Comparison of ENCODE assay signal across 19 cellular contexts in genomic region chr16:60727856-60728255, GRCh38.
DNase-seq lines count a peak whose midpoint lies in the region; ATAC-seq, FAIRE-seq and TF ChIP-seq lines count a peak whose summit lies in the region.
"Had no signal": no experiment of that assay in that cellular context is flagged by ENCODE, and none has a peak within 500 bp of the region (broad histone marks: within the 10 kb centered on the region; RNA-seq: fewer than 3 reads in every experiment).

No MANE protein-coding gene starts in this region.

- H3K27ac ChIP-seq in gastroesophageal sphincter (no peak overlapping the region), SJCRH30 (no peak overlapping the region), small intestine (ENCODE audit: low read depth in 1 of 2, low read length in 1 of 2) (no peak overlapping the region)
- H3K27ac ChIP-seq: BLaER1 treated with 17β-estradiol and CSF1 and Interleukin-3, amounts not matched to agents 10 nM and 100 nM; C4-2B had no signal

- H3K4me1 ChIP-seq in gastroesophageal sphincter (no peaks in the 10 kb centered on the region), SJCRH30 (no peaks in the 10 kb centered on the region), small intestine (ENCODE audit: control insufficient read depth in 2 of 2, insufficient read depth in 1 of 2, low read depth in 1 of 2, low read length in 1 of 2) (no peaks in the 10 kb centered on the region)
- H3K4me1 ChIP-seq: Caco-2 had no signal

- TF ChIP-seq POLR2A in gastroesophageal sphincter (IDR thresholded peaks at IDR 0.05), result no peak

- peak; percentile 62 for DNase-seq in SK-N-DZ (ENCODE audit: low spot score)
- no peak for DNase-seq in stimulated activated CD4-positive, alpha-beta T cell treated with anti-CD3 and anti-CD28 coated beads, Interleukin-12 subunit alpha, Interleukin-12 subunit beta, amount 100 ng/mL, for 4 hours
- no peak for DNase-seq in SJCRH30
- no peak for DNase-seq in small intestine
- DNase-seq: 8988T; ACHN; AML-193; Caco-2; Calu3; CD4-positive, alpha-beta T cell; CD8-positive, alpha-beta T cell; DMS79 treated with DMSO at 0.1 percent for 48 hours; GF-D8 had no signal

- no peaks in the 10 kb centered on the region for H3K36me3 ChIP-seq in gastroesophageal sphincter
- H3K36me3 ChIP-seq in SJCRH30, result no peaks in the 10 kb centered on the region
- no peaks in the 10 kb centered on the region for H3K36me3 ChIP-seq in small intestine (ENCODE audit: control insufficient read depth in 2 of 2, insufficient read depth in 2 of 2, low read length in 2 of 2)
- H3K36me3 ChIP-seq: BLaER1 treated with 17β-estradiol and CSF1 and Interleukin-3, amounts not matched to agents 10 nM and 100 nM had no signal

- no peak for TF ChIP-seq EP300 in gastroesophageal sphincter (IDR thresholded peaks at IDR 0.05)

- peak; percentile 25 for ATAC-seq in gastroesophageal sphincter
- ATAC-seq: CD8-positive, alpha-beta T cell had no signal

- FAIRE-seq in small intestine (lab: Jason Lieb, UNC), result no peak
- FAIRE-seq: D721Med, GM12891, GM19239 had no signal

- H3K27me3 ChIP-seq in gastroesophageal sphincter, result no peaks in the 10 kb centered on the region
- H3K27me3 ChIP-seq in SJCRH30, result no peaks in the 10 kb centered on the region
- no peaks in the 10 kb centered on the region for H3K27me3 ChIP-seq in small intestine (ENCODE audit: control insufficient read depth in 2 of 2, insufficient read depth in 2 of 2, low read length in 2 of 2)
- H3K27me3 ChIP-seq: BLaER1 treated with 17β-estradiol and CSF1 and Interleukin-3, amounts not matched to agents 10 nM and 100 nM had no signal

- no peak for TF ChIP-seq CTCF in gastroesophageal sphincter (IDR thresholded peaks at IDR 0.05)

- no peaks in the 10 kb centered on the region for H3K9me3 ChIP-seq in gastroesophageal sphincter
- no peaks in the 10 kb centered on the region for H3K9me3 ChIP-seq in SJCRH30 (replicated peaks)
- no peaks in the 10 kb centered on the region for H3K9me3 ChIP-seq in small intestine (ENCODE audit: control insufficient read depth, low read depth)
- H3K9me3 ChIP-seq: BLaER1 treated with 17β-estradiol and CSF1 and Interleukin-3, amounts not matched to agents 10 nM and 100 nM; Caco-2 had no signal

- H3K4me3 ChIP-seq in gastroesophageal sphincter (no peak overlapping the region), SJCRH30 (no peak overlapping the region), small intestine (ENCODE audit: low read depth in 1 of 2, low read length in 2 of 2) (no peak overlapping the region)
- H3K4me3 ChIP-seq: BLaER1 treated with 17β-estradiol and CSF1 and Interleukin-3, amounts not matched to agents 10 nM and 100 nM had no signal

- 66 to 68% methylated on average over 5 of the region's 5 CpGs for WGBS in gastroesophageal sphincter (ENCODE audit: low coverage in 1 of 2), 2 donors
- 75 to 88% (median 87%) methylated on average over 5 of the region's 5 CpGs for WGBS in small intestine, 3 donors
